Comparison of ENCODE assay signal across 20 cellular contexts in the genomic region with DNA sequence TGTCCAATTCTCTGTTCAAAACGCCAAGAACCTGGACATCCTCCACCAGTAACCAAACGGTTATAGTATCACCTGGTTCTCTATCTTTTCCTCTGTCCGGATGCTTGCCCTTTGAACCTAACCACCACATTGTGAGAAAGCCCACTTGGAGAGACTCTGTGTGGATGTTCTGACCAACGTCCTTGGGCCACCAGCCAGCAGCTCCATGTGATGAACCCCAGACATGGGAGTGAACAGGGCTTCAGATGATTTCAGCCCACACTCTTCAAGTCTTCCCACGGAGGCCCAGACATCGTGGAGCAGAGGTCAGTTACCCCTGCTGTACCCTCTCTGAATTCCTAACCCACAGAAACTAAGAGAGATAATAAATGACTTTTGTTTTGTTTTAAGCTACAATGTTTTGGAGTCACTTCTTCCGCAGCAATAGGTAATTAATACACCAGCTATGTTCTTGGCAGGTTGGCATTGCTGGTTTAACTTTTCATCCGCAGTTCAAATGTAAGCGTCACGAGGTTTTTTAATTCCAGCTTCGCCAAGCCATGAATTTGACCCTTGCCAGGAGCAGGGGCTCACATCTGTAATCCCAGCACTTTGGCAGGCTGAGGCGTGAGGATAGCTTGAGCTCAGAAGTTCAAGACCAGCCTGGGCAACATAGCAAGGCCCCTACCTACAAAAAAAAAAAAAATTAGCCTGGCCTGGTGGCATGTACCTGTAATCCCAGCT.
"Had no signal": no experiment of that assay in that cellular context is flagged by ENCODE, and none has a peak within 500 bp of the region (broad histone marks: within the 10 kb centered on the region; RNA-seq: fewer than 3 reads in every experiment).

No MANE protein-coding gene starts in this region.

- H3K4me1 ChIP-seq: esophagus muscularis mucosa, left ventricle myocardium inferior, prostate gland, sigmoid colon, SJCRH30 had no signal

- DNase-seq: activated CD4-positive, alpha-beta T cell treated with anti-CD3 and anti-CD28 coated beads, Interleukin-2, amount 10 ng/mL, durations not matched to agents 7 days and 5 days; activated CD8-positive, alpha-beta memory T cell treated with anti-CD3 and anti-CD28 coated beads for 24 hours; activated naive CD8-positive, alpha-beta T cell treated with anti-CD3 and anti-CD28 coated beads, Interleukin-2, amount 10 ng/mL, durations not matched to agents 7 days and 5 days; foreskin fibroblast; glutamatergic neuron; hypothalamus; left ventricle myocardium inferior; mesenchymal stem cell; natural killer cell; nucleus accumbens; sigmoid colon; SJCRH30; stimulated activated CD4-positive, alpha-beta T cell treated with anti-CD3 and anti-CD28 coated beads, Interleukin-12 subunit alpha, Interleukin-12 subunit beta, amount 100 ng/mL, for 4 hours; stimulated activated CD4-positive, alpha-beta T cell treated with anti-CD3 and anti-CD28 coated beads, Interleukin-2, amount 100 ng/mL, for 24 hours; T-helper 2 cell; thyroid gland had no signal

- H3K27ac ChIP-seq: cardiac muscle cell, coronary artery, esophagus muscularis mucosa, left ventricle myocardium inferior, sigmoid colon, SJCRH30, thyroid gland had no signal

- H3K27me3 ChIP-seq: cardiac muscle cell, esophagus muscularis mucosa, sigmoid colon, SJCRH30, thyroid gland had no signal

- H3K9me3 ChIP-seq: esophagus muscularis mucosa, left ventricle myocardium inferior, prostate gland, sigmoid colon, SJCRH30, thyroid gland had no signal

- H3K4me3 ChIP-seq: cardiac muscle cell, coronary artery, esophagus muscularis mucosa, left ventricle myocardium inferior, prostate gland, sigmoid colon, SJCRH30, thyroid gland had no signal

- H3K36me3 ChIP-seq: cardiac muscle cell, esophagus muscularis mucosa, left ventricle myocardium inferior, prostate gland, sigmoid colon, SJCRH30, thyroid gland had no signal
